In the genomic region with DNA sequence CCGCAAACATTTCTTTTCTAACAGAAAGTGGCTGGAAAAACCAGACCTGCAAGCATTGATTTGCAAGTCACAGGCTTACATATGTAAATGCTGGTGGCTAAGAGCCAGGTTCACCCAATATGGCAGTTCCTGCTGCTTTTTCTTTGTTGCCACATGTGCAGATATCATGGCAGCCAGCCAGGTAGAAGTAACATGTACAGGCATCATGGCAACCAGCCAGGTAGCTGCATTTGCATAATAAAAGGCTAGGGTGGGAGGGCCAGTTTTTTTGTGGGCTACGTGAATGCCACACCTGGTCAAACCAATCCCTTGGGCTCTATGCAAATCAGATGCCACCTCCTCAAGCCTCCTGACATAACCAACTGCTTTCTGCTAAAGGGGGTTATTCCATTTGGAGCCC, we compare ENCODE assay signal across 19 cellular contexts. TPM values are rescaled to one million over a fixed set of nuclear protein-coding genes. Genes with fewer than 3 reads are reported as not detected.
DNase-seq lines count a peak whose midpoint lies in the region; ATAC-seq, FAIRE-seq and TF ChIP-seq lines count a peak whose summit lies in the region.
"Had no signal": no experiment of that assay in that cellular context is flagged by ENCODE, and none has a peak within 500 bp of the region (broad histone marks: within the 10 kb centered on the region; RNA-seq: fewer than 3 reads in every experiment).

No MANE protein-coding gene starts in this region.

- H3K27me3 Mint-ChIP-seq in HFFc6 (ENCODE audit: insufficient read depth), result no peaks in the 10 kb centered on the region; the same call in 1 of the 2 replicates
- H3K27me3 Mint-ChIP-seq: activated CD8-positive, alpha-beta T cell treated with anti-CD3 and anti-CD28 coated beads for 36 hours had no signal

- TF ChIP-seq CTCF in epithelial cell of esophagus (IDR thresholded peaks at IDR 0.05; ENCODE audit: insufficient read depth, low read depth, low read length, missing control alignments) (no peak), HFFc6 (IDR thresholded peaks at IDR 0.05) (no peak)

- no peak for ATAC-seq in HG02678 (IDR thresholded peaks at IDR 0.05; ENCODE audit: unreplicated experiment)
- ATAC-seq: activated CD8-positive, alpha-beta T cell treated with anti-CD3 and anti-CD28 coated beads for 36 hours had no signal

- H3K4me3 Mint-ChIP-seq in HFFc6, result no peak overlapping the region
- H3K4me3 Mint-ChIP-seq: activated CD8-positive, alpha-beta T cell treated with anti-CD3 and anti-CD28 coated beads for 36 hours had no signal

- FAIRE-seq in GM12891 (lab: Jason Lieb, UNC), result no peak
- FAIRE-seq: keratinocyte, TTC549 had no signal

- no peak overlapping the region for H3K4me3 ChIP-seq in Jurkat, Clone E6-1 (ENCODE audit: low read length)
- H3K4me3 ChIP-seq in epithelial cell of esophagus (ENCODE audit: low read length), result no peak overlapping the region
- H3K4me3 ChIP-seq: SJCRH30, spleen had no signal

- peaks cover 5% of the 10 kb centered on the region; the same call in 1 of the 2 replicates for H3K36me3 Mint-ChIP-seq in HFFc6 (ENCODE audit: low read depth)

- DNase-seq in ELF-1 (ENCODE audit: low read depth, low spot score), result peak; percentile 48
- DNase-seq in Jurkat, Clone E6-1 (ENCODE audit: low read depth, low spot score), result peak; percentile 81
- peak; percentile 26 for DNase-seq in NCI-H446 treated with DMSO at 0.1 percent for 48 hours (lab: John Stamatoyannopoulos, UW)
- DNase-seq in epithelial cell of esophagus (ENCODE audit: low read depth), result peak; percentile 98
- no peak for DNase-seq in GM12891 (ENCODE audit: insufficient read length, low spot score)
- no peak for DNase-seq in activated naive CD4-positive, alpha-beta T cell (lab: John Stamatoyannopoulos, UW)
- DNase-seq in HFFc6, result no peak
- DNase-seq: activated CD8-positive, alpha-beta T cell treated with anti-CD3 and anti-CD28 coated beads for 36 hours; activated gamma-delta T cell; foreskin melanocyte; GDM1; NCI-H510A; SJCRH30; spleen had no signal

- TF ChIP-seq POLR2A in GM12891 (IDR thresholded peaks at IDR 0.05; ENCODE audit: low read depth, low read length), result no peak

- H3K9me3 Mint-ChIP-seq in HFFc6, result peaks cover 14% of the 10 kb centered on the region; the same call in 1 of the 2 replicates

- no peak overlapping the region for H3K27ac Mint-ChIP-seq in HFFc6
- H3K27ac Mint-ChIP-seq: activated CD8-positive, alpha-beta T cell treated with anti-CD3 and anti-CD28 coated beads for 36 hours had no signal

- peaks cover 22% of the 10 kb centered on the region for H3K4me1 Mint-ChIP-seq in HFFc6 (ENCODE audit: low read depth)

TF ChIP-seq in GM12891, 5 proteins besides CTCF, POLR2A, EP300 and RAD21:
- no peak for TF ChIP-seq POU2F2 (IDR thresholded peaks at IDR 0.05; ENCODE audit: low read depth, low read length)
- TF ChIP-seq POLR2AphosphoS5 (IDR thresholded peaks at IDR 0.05; ENCODE audit: low read depth, low read length), result no peak
- no peak for TF ChIP-seq SPI1 (IDR thresholded peaks at IDR 0.05; ENCODE audit: low read depth, low read length)
- no peak for TF ChIP-seq PAX5 (IDR thresholded peaks at IDR 0.05; ENCODE audit: insufficient read depth, low read length, severe bottlenecking)
- no peak for TF ChIP-seq TAF1 (IDR thresholded peaks at IDR 0.05; ENCODE audit: low read depth, low read length)

RNA-seq across cellular contexts. Expression of gene SMCO1, which starts 2.8 kb away (rescaled TPM):
- not detected for polyA plus RNA-seq in Jurkat, Clone E6-1 (2012; ENCODE audit: insufficient read depth, insufficient read length)
- 0.05 TPM for polyA plus RNA-seq in GM12891 (2012; ENCODE audit: low read depth, missing spikeins)
- not detected for total RNA-seq in HFFc6 (2021; fragmentation: NEBNext Ultra II Directional; extraction: Animal tissue kit (Norgen Biotek cat#: 25700))
- total RNA-seq: activated CD8-positive, alpha-beta T cell treated with anti-CD3 and anti-CD28 coated beads for 36 hours; mucosa of gallbladder; osteoblast; SJCRH30; spleen had no signal
- polyA plus RNA-seq: keratinocyte, spleen had no signal

RNA-seq across cellular contexts. Expression of gene RNF168, which starts 14.4 kb away (rescaled TPM):
- polyA plus RNA-seq in Jurkat, Clone E6-1 (2012; ENCODE audit: insufficient read depth, insufficient read length), result 20.1 TPM
- 18.2 TPM for polyA plus RNA-seq in GM12891 (2012; ENCODE audit: low read depth, missing spikeins)
- total RNA-seq in HFFc6 (2021; fragmentation: NEBNext Ultra II Directional; extraction: Animal tissue kit (Norgen Biotek cat#: 25700)), result 10 to 100 TPM; 11.6 to 16.5 (median 15.5) TPM

RNA-seq across cellular contexts. Expression of gene WDR53, which starts 50.4 kb away (rescaled TPM):
- polyA plus RNA-seq in Jurkat, Clone E6-1 (2012; ENCODE audit: insufficient read depth, insufficient read length), result 30.2 TPM
- 11.6 TPM for polyA plus RNA-seq in GM12891 (2012; ENCODE audit: low read depth, missing spikeins)
- total RNA-seq in HFFc6 (2021; fragmentation: NEBNext Ultra II Directional; extraction: Animal tissue kit (Norgen Biotek cat#: 25700)), result 10 to 100 TPM in 1 of 6 experiments, 1 to 10 TPM in 5; 6.6 to 10.2 (median 9.1) TPM

RNA-seq across cellular contexts. Expression of gene FBXO45, which starts 50.5 kb away (rescaled TPM):
- 18.3 TPM for polyA plus RNA-seq in Jurkat, Clone E6-1 (2012; ENCODE audit: insufficient read depth, insufficient read length)
- polyA plus RNA-seq in GM12891 (2012; ENCODE audit: low read depth, missing spikeins), result 9.3 TPM
- 1 to 10 TPM; 7.0 to 9.5 (median 8.1) TPM for total RNA-seq in HFFc6 (2021; fragmentation: NEBNext Ultra II Directional; extraction: Animal tissue kit (Norgen Biotek cat#: 25700))

Comparison
In these comparisons a context has a peak if more than half of its experiments do, and no peak if none do; other contexts are left out.
1. DNase-seq: peak in ELF-1 (single experiment), Jurkat, Clone E6-1 (single experiment), NCI-H446 treated with DMSO at 0.1 percent for 48 hours (single experiment) and epithelial cell of esophagus (single experiment); none in GM12891 (single experiment), activated naive CD4-positive, alpha-beta T cell (0 of 4) and HFFc6 (single experiment).